Comparison of ENCODE assay signal across 8 cellular contexts in the genomic region with DNA sequence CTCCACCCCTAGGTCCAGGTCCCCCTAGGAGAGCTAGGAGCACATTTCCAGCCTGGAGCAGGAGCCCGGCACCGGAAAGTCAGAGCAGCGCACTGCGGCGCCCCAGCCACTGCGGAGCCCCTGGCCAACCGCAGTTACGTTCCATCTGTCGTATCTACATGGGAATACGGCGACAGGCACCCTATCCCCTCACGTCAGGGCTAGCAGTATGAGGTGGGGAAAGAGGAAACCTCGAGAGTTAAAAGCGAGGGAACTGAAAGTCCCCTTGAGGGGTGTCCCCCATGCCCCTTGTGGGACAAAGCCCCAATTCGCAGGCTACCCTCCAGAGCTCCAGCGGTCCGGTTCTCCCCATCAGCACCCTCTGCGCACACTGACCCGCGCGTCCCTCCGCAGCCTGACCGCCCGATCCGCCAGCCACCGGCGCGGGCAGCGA. TPM values are rescaled to one million over a fixed set of nuclear protein-coding genes. Genes with fewer than 3 reads are reported as not detected.
DNase-seq lines count a peak whose midpoint lies in the region; ATAC-seq and TF ChIP-seq lines count a peak whose summit lies in the region.

No MANE protein-coding gene starts in this region.

- no peaks in the 10 kb centered on the region for H3K36me3 ChIP-seq in BJ (ENCODE audit: control insufficient read depth, insufficient read depth, low read length)

- H3K27ac Mint-ChIP-seq in activated naive CD4-positive, alpha-beta T cell treated with anti-CD3 and anti-CD28 coated beads, Interleukin-2, amount 50 U/mL, for 24 hours: no peak overlapping the region

- H3K9me3 Mint-ChIP-seq in activated naive CD4-positive, alpha-beta T cell treated with anti-CD3 and anti-CD28 coated beads, Interleukin-2, amount 50 U/mL, for 24 hours: no peaks in the 10 kb centered on the region

- POLR2A ChIA-PET in BJ (lab: Charles Lee): no interaction called here

- H3K36me3 Mint-ChIP-seq in activated naive CD4-positive, alpha-beta T cell treated with anti-CD3 and anti-CD28 coated beads, Interleukin-2, amount 50 U/mL, for 24 hours: peaks cover 6% of the 10 kb centered on the region

- CTCF ChIA-PET in BJ (lab: Yijun Ruan, JAX): interaction anchor here (2.0 kb wide), 1 partner anchor 120 kb away, joined by 8 read pairs; no protein-coding TSS in a partner anchor

- H3K27me3 ChIP-seq in BJ (ENCODE audit: control insufficient read depth, insufficient read depth, low read length): no peaks in the 10 kb centered on the region

- H3K4me3 Mint-ChIP-seq in activated naive CD4-positive, alpha-beta T cell treated with anti-CD3 and anti-CD28 coated beads, Interleukin-2, amount 50 U/mL, for 24 hours: peak overlapping the region; percentile 65

- DNase-seq in BJ (ENCODE audit: low read depth) (no peak), NCI-H128 (lab: John Stamatoyannopoulos, UW; ENCODE audit: unreplicated experiment) (peak; percentile 10), left cardiac atrium (peak; percentile 26), posterior cingulate gyrus (peak in 9 of 10 donors; percentile 54 to 95 (median 65)), GF-D8 (lab: John Stamatoyannopoulos, UW) (no peak)

- H3K4me3 ChIP-seq in BJ (ENCODE audit: low read depth, low read length): peak overlapping the region; percentile 58

- no peak for TF ChIP-seq CTCF in BJ (IDR thresholded peaks at IDR 0.05; ENCODE audit: insufficient read depth, low read depth, low read length)

- H3K4me1 Mint-ChIP-seq in activated naive CD4-positive, alpha-beta T cell treated with anti-CD3 and anti-CD28 coated beads, Interleukin-2, amount 50 U/mL, for 24 hours: peaks cover 22% of the 10 kb centered on the region

- peaks cover 49% of the 10 kb centered on the region for H3K27me3 Mint-ChIP-seq in activated naive CD4-positive, alpha-beta T cell treated with anti-CD3 and anti-CD28 coated beads, Interleukin-2, amount 50 U/mL, for 24 hours

- ATAC-seq in GM19438 (IDR thresholded peaks at IDR 0.05; ENCODE audit: low read depth, unreplicated experiment) (peak; percentile 26), left cardiac atrium (peak; percentile 63 to 73), HG03571 (IDR thresholded peaks at IDR 0.05; ENCODE audit: unreplicated experiment) (no peak)

- intact Hi-C loops in left cardiac atrium (cut with DNase I): no loop called here
- intact Hi-C loops in posterior cingulate gyrus (cut with DNase I): loop anchor here (5.0 to 10.0 kb wide), 2 partner anchors 52 to 104 kb away; no protein-coding TSS in a partner anchor

RNA-seq across cellular contexts. Expression of a gene that starts 1.0 kb away (rescaled TPM):
- polyA plus RNA-seq in BJ (2011; rRNA removed): 1.3 TPM in 2 replicates
- 0.87 and 0.95 TPM in 2 replicates for polyA minus RNA-seq in BJ (2011; rRNA and poly(A)+ RNA removed)
- total RNA-seq in left cardiac atrium: 1 to 10 TPM; 3.8 to 4.9 TPM

RNA-seq across cellular contexts. Expression of a gene that starts 15.0 kb away (rescaled TPM):
- 39.4 and 65.5 TPM in 2 replicates for polyA plus RNA-seq in BJ (2011; rRNA removed)
- 41.5 and 42.5 TPM in 2 replicates for polyA minus RNA-seq in BJ (2011; rRNA and poly(A)+ RNA removed)
- total RNA-seq in left cardiac atrium: 10 to 100 TPM; 20.2 to 23.6 TPM

Comparison
In these comparisons a context has a peak if more than half of its experiments do, and no peak if none do; other contexts are left out.
1. DNase-seq: peak in NCI-H128 (single experiment), left cardiac atrium (single experiment) and posterior cingulate gyrus (9 of 10); none in BJ (single experiment) and GF-D8 (single experiment).